In genomic region chr13:69616398-69616797, GRCh38 we compare ENCODE assay signal across 28 cellular contexts.
"Had no signal": no experiment of that assay in that cellular context is flagged by ENCODE, and none has a peak within 500 bp of the region (broad histone marks: within the 10 kb centered on the region; RNA-seq: fewer than 3 reads in every experiment).

No MANE protein-coding gene starts in this region.

- DNase-seq: activated B cell treated with CpG ODN at 0.5 μM for 24 hours; activated CD4-positive, alpha-beta memory T cell treated with anti-CD3 and anti-CD28 coated beads, Interleukin-2, amount 10 ng/mL, durations not matched to agents 7 days and 5 days; activated CD4-positive, alpha-beta T cell treated with anti-CD3 and anti-CD28 coated beads for 4 hours; activated CD4-positive, alpha-beta T cell treated with anti-CD3 and anti-CD28 coated beads, Interleukin-2, amount 10 ng/mL, durations not matched to agents 7 days and 5 days; activated CD4-positive, alpha-beta T cell treated with anti-CD3 and anti-CD28 coated beads, Interleukin-2, amount 50 U/mL, for 48 hours; activated CD4-positive, CD25-positive, alpha-beta regulatory T cell treated with anti-CD3 and anti-CD28 coated beads, Interleukin-2, amount 50 U/mL, for 72 hours; activated CD8-positive, alpha-beta memory T cell treated with anti-CD3 and anti-CD28 coated beads for 24 hours; activated CD8-positive, alpha-beta memory T cell treated with anti-CD3 and anti-CD28 coated beads, Interleukin-2, amount 10 ng/mL, durations not matched to agents 7 days and 5 days; activated CD8-positive, alpha-beta memory T cell treated with anti-CD3 and anti-CD28 coated beads, Interleukin-2, amount 50 U/mL, for 48 hours; activated CD8-positive, alpha-beta T cell treated with anti-CD3 and anti-CD28 coated beads, Interleukin-2, amount 10 ng/mL, durations not matched to agents 7 days and 5 days; activated effector memory CD4-positive, alpha-beta T cell treated with Interleukin-2 at 50 U/mL for 16 hours; activated gamma-delta T cell; activated naive CD4-positive, alpha-beta T cell treated with anti-CD3 and anti-CD28 coated beads, Interleukin-2, amount 10 ng/mL, durations not matched to agents 7 days and 5 days; activated naive CD4-positive, alpha-beta T cell treated with Interleukin-2 at 50 U/mL for 16 hours; activated naive CD8-positive, alpha-beta T cell treated with anti-CD3 and anti-CD28 coated beads, Interleukin-2, amount 10 ng/mL, durations not matched to agents 7 days and 5 days; activated naive CD8-positive, alpha-beta T cell treated with anti-CD3 and anti-CD28 coated beads, Interleukin-2, amount 50 U/mL, for 24 hours; activated T-cell treated with anti-CD3 and anti-CD28 coated beads, Interleukin-2, amount 50 U/mL, for 24 hours; activated T-cell treated with anti-CD3 and anti-CD28 coated beads, Interleukin-2, amount 50 U/mL, for 48 hours; amygdala; anterior cingulate cortex; caudate nucleus; cerebellar nuclear complex; colonic mucosa; T-helper 2 cell; T-helper 9 cell had no signal

- ATAC-seq: activated CD8-positive, alpha-beta memory T cell treated with anti-CD3 and anti-CD28 coated beads, Interleukin-2, amount 10 ng/mL, durations not matched to agents 7 days and 5 days; activated CD8-positive, alpha-beta T cell treated with anti-CD3 and anti-CD28 coated beads, Interleukin-2, amount 10 ng/mL, durations not matched to agents 7 days and 5 days; activated naive CD8-positive, alpha-beta T cell treated with anti-CD3 and anti-CD28 coated beads, Interleukin-2, amount 50 U/mL, for 24 hours had no signal

- H3K36me3 ChIP-seq: ascending aorta, cardiac muscle cell, colonic mucosa had no signal

- H3K27ac ChIP-seq: ascending aorta, cardiac muscle cell, colonic mucosa, VCaP had no signal

- H3K4me3 ChIP-seq: ascending aorta, cardiac muscle cell, colonic mucosa had no signal

- H3K4me1 ChIP-seq: ascending aorta, colonic mucosa had no signal

- H3K27me3 ChIP-seq: ascending aorta, cardiac muscle cell, colonic mucosa had no signal

- H3K9me3 ChIP-seq: ascending aorta, colonic mucosa had no signal
